In genomic region chr10:21533577-21534475, GRCh38 we compare ENCODE assay signal across 8 cellular contexts. TPM values are rescaled to one million over a fixed set of nuclear protein-coding genes. Genes with fewer than 3 reads are reported as not detected.
DNase-seq lines count a peak whose midpoint lies in the region; ATAC-seq, FAIRE-seq and TF ChIP-seq lines count a peak whose summit lies in the region.

TSS of gene MLLT10 (plus strand) at chr10:21534232. CDS start at chr10:21534645, 413 bp downstream.

- H3K4me3 ChIP-seq in left ventricle myocardium inferior = peak within 1 kb of the TSS; percentile 81

- peaks cover 42% of the 10 kb centered on the region for H3K4me1 ChIP-seq in left ventricle myocardium inferior

- peak; percentile 91 for ATAC-seq in HG02642 (IDR thresholded peaks at IDR 0.05; ENCODE audit: poor library complexity, unreplicated experiment)

- H3K36me3 ChIP-seq in left ventricle myocardium inferior = peaks cover 17% of the 10 kb centered on the region

- TF ChIP-seq CTCF in GM12874 (IDR thresholded peaks at IDR 0.05; ENCODE audit: insufficient read depth, low read depth, low read length) (0 out of 2 replicates have a peak, but pooled peaks have one; percentile 7), left ventricle myocardium inferior (IDR thresholded peaks at IDR 0.05; ENCODE audit: borderline replicate concordance) (peak; percentile 48)

- H3K9me3 ChIP-seq in left ventricle myocardium inferior (replicated peaks) = no peaks in the 10 kb centered on the region

- intact Hi-C loops in T-helper 1 cell treated with Interleukin-12 subunit alpha and Interleukin-12 subunit beta and Interleukin-4 antibody, amounts not matched to agents 30 ng/mL and 1 ng/mL, for 36 hours (cut with micrococcal nuclease) = loop anchor here (1.0 to 10.0 kb wide), 12 partner anchors 9 to 1828 kb away; partner anchors contain the start of genes DNAJC1, MSRB2 and SKIDA1
- intact Hi-C loops in left ventricle myocardium inferior (cut with micrococcal nuclease) = no loop called here

- H3K27ac ChIP-seq in left ventricle myocardium inferior (replicated peaks) = peak within 1 kb of the TSS; percentile 99

- DNase-seq in NCI-H1417 treated with DMSO at 0.1 percent for 48 hours (lab: John Stamatoyannopoulos, UW) (peak; percentile 74), amniotic stem cell (lab: John Stamatoyannopoulos, UW) (peak; percentile 84), left ventricle myocardium inferior (peak; percentile 95), pulmonary artery endothelial cell (ENCODE audit: low read depth, low spot score) (peak; percentile 90), urothelium cell line (ENCODE audit: low spot score) (peak; percentile 95)

- FAIRE-seq in urothelium cell line (lab: Jason Lieb, UNC) = peak; percentile 98

- no peaks in the 10 kb centered on the region for H3K27me3 ChIP-seq in left ventricle myocardium inferior (ENCODE audit: low read depth)

RNA-seq across cellular contexts. Expression of gene MLLT10, which starts in this region (rescaled TPM):
- 45.5 and 49.1 TPM in 2 replicates for total RNA-seq in T-helper 1 cell treated with Interleukin-12 subunit alpha and Interleukin-12 subunit beta and Interleukin-4 antibody, amounts not matched to agents 30 ng/mL and 1 ng/mL, for 36 hours
- total RNA-seq in left ventricle myocardium inferior (18.7 TPM), pulmonary artery endothelial cell (36.9 and 47.3 TPM in 2 replicates)

Comparison
In these comparisons a context has a peak if more than half of its experiments do, and no peak if none do; other contexts are left out.
1. Peak in every context shown above with its lines: DNase-seq, ATAC-seq, H3K4me3 ChIP-seq and H3K27ac ChIP-seq.